ENCODE assay signal across 8 cellular contexts in the genomic region with DNA sequence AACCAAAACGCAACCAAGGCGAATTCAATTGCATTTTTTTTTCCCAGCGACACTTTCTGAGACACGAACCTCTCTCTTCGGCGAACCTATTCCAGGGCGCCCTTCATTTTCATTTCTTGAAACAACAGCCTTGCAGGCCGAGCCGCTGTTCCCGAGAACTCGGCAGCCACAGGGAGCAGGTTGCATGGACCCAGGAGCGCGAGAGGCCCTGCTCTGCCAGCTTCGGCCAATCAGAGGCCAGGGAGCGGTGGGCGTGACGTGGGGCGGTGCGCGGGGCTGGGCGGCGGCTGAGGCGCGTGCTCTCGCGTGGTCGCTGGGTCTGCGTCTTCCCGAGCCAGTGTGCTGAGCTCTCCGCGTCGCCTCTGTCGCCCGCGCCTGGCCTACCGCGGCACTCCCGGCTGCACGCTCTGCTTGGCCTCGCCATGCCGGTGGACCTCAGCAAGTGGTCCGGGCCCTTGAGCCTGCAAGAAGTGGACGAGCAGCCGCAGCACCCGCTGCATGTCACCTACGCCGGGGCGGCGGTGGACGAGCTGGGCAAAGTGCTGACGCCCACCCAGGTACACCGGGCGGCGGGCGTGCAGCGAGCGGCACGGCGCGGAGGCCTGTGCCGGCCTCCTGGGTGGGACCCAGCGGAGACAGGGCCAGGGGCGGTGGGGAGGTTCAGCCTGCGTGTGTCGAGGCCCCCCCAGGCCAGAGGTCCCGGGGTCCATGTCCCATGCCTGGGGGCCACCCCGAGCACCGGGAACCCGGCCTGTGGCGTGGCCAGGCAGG. TPM values are rescaled to one million over a fixed set of nuclear protein-coding genes. Genes with fewer than 3 reads are reported as not detected.
DNase-seq lines count a peak whose midpoint lies in the region; ATAC-seq and TF ChIP-seq lines count a peak whose summit lies in the region.

A gene (plus strand): TSS at position 337 of the 771 bp plus-strand sequence. CDS start 86 bp downstream, at position 423.

- H3K4me2 ChIP-seq in SU-DHL-6 (ENCODE audit: low read depth, low read length, poor library complexity, severe bottlenecking), result peak within 1 kb of the TSS; percentile 65

- H3K27me3 ChIP-seq in SU-DHL-6 (ENCODE audit: low read length) (no peaks in the 10 kb centered on the region), ovary (no peaks in the 10 kb centered on the region), thymus (ENCODE audit: control insufficient read depth, insufficient read depth) (no peaks in the 10 kb centered on the region)

- TF ChIP-seq POLR2A in ovary (IDR thresholded peaks at IDR 0.05), result peak; percentile 81

- H3K4me1 ChIP-seq in ovary (ENCODE audit: insufficient read depth) (peaks cover 14% of the 10 kb centered on the region), thymus (ENCODE audit: control insufficient read depth, insufficient read depth, low read length) (peaks cover 9% of the 10 kb centered on the region)

- peaks cover 21% of the 10 kb centered on the region for H3K4me1 Mint-ChIP-seq in activated naive CD8-positive, alpha-beta T cell treated with anti-CD3 and anti-CD28 coated beads, Interleukin-2, amount 10 ng/mL, durations not matched to agents 7 days and 5 days

- H3K4me3 Mint-ChIP-seq in activated naive CD8-positive, alpha-beta T cell treated with anti-CD3 and anti-CD28 coated beads, Interleukin-2, amount 10 ng/mL, durations not matched to agents 7 days and 5 days, result peak within 1 kb of the TSS; percentile 94

- peaks cover 20% of the 10 kb centered on the region for H3K79me2 ChIP-seq in SU-DHL-6 (ENCODE audit: insufficient read depth, low read length)

- no peaks in the 10 kb centered on the region for H3K27me3 Mint-ChIP-seq in activated naive CD8-positive, alpha-beta T cell treated with anti-CD3 and anti-CD28 coated beads, Interleukin-2, amount 10 ng/mL, durations not matched to agents 7 days and 5 days

- peak within 1 kb of the TSS; percentile 94 for H3K9ac ChIP-seq in SU-DHL-6 (ENCODE audit: low read length)

- POLR2A ChIA-PET in activated naive CD8-positive, alpha-beta T cell treated with anti-CD3 and anti-CD28 coated beads, Interleukin-2, amount 10 ng/mL, durations not matched to agents 7 days and 5 days (lab: Charles Lee), result interaction anchor here (0.6 to 2.8 kb wide), 16 partner anchors 14 to 241 kb away, joined by 3 to 12 read pairs (median 4); a partner anchor contains a TSS

- peak within 1 kb of the TSS; percentile 24 for H3K27ac ChIP-seq in SU-DHL-6 (ENCODE audit: low read depth, low read length)
- H3K27ac ChIP-seq in ovary, result peak within 1 kb of the TSS; percentile 83 to 92
- peak within 1 kb of the TSS; percentile 31 for H3K27ac ChIP-seq in thymus (ENCODE audit: low read depth)

- H2AFZ ChIP-seq in SU-DHL-6 (ENCODE audit: low read depth, low read length, severe bottlenecking), result peak within 1 kb of the TSS; percentile 92

- peaks cover 16% of the 10 kb centered on the region for H3K36me3 Mint-ChIP-seq in activated naive CD8-positive, alpha-beta T cell treated with anti-CD3 and anti-CD28 coated beads, Interleukin-2, amount 10 ng/mL, durations not matched to agents 7 days and 5 days

- peak within 1 kb of the TSS; percentile 81 for H3K27ac Mint-ChIP-seq in activated naive CD8-positive, alpha-beta T cell treated with anti-CD3 and anti-CD28 coated beads, Interleukin-2, amount 10 ng/mL, durations not matched to agents 7 days and 5 days

- TF ChIP-seq CTCF in GM10266 (IDR thresholded peaks at IDR 0.05; ENCODE audit: control insufficient read depth, insufficient read depth, low read depth, missing control alignments), result no peak
- no peak for TF ChIP-seq CTCF in SU-DHL-6 (IDR thresholded peaks at IDR 0.05; ENCODE audit: insufficient read depth, low read length, poor library complexity, severe bottlenecking)
- TF ChIP-seq CTCF in ovary (IDR thresholded peaks at IDR 0.05), result no peak

- H3K9me3 ChIP-seq in SU-DHL-6 (ENCODE audit: insufficient read depth, low read length), result no peaks in the 10 kb centered on the region
- H3K9me3 ChIP-seq in ovary, result no peaks in the 10 kb centered on the region
- H3K9me3 ChIP-seq in thymus (ENCODE audit: control insufficient read depth), result no peaks in the 10 kb centered on the region

- H3F3A ChIP-seq in SU-DHL-6 (ENCODE audit: insufficient read depth), result 0 out of 2 replicates have a peak, but pooled peaks cover 3% of the 10 kb centered on the region

- H3K9me2 ChIP-seq in SU-DHL-6 (replicated peaks; ENCODE audit: insufficient read depth, low read length), result no peaks in the 10 kb centered on the region

- H4K20me1 ChIP-seq in SU-DHL-6 (ENCODE audit: low read depth, low read length), result no peaks in the 10 kb centered on the region

- H3K9me3 Mint-ChIP-seq in activated naive CD8-positive, alpha-beta T cell treated with anti-CD3 and anti-CD28 coated beads, Interleukin-2, amount 10 ng/mL, durations not matched to agents 7 days and 5 days, result no peaks in the 10 kb centered on the region

- H3K4me3 ChIP-seq in SU-DHL-6 (ENCODE audit: insufficient read depth, low read length, poor library complexity, severe bottlenecking), result peak within 1 kb of the TSS; percentile 72
- H3K4me3 ChIP-seq in ovary, result peak within 1 kb of the TSS; percentile 78
- H3K4me3 ChIP-seq in thymus (ENCODE audit: low read length), result peak within 1 kb of the TSS; percentile 60

- DNase-seq in GM10266 (ENCODE audit: extremely low spot score) (peak; percentile 96), NCI-H1092 (lab: John Stamatoyannopoulos, UW) (peak; percentile 71), head of caudate nucleus (peak; percentile 95 to 99 (median 99)), ovary (peak; percentile 92 to 96 (median 94))
- DNase-seq in activated naive CD8-positive, alpha-beta T cell treated with anti-CD3 and anti-CD28 coated beads, Interleukin-2, amount 10 ng/mL, durations not matched to agents 7 days and 5 days, result peak; percentile 96

- no peak for TF ChIP-seq EP300 in ovary (IDR thresholded peaks at IDR 0.05)

- intact Hi-C loops in head of caudate nucleus (cut with DNase I), result loop anchor here (5.0 kb wide), 1 partner anchor 241 kb away; a partner anchor contains a TSS
- intact Hi-C loops in ovary (cut with DNase I), result loop anchor here in 1 of 4 donors (10.0 kb wide), 1 partner anchor 71 kb away; a partner anchor contains a TSS

- H3K36me3 ChIP-seq in SU-DHL-6 (ENCODE audit: low read length) (no peaks in the 10 kb centered on the region), ovary (no peaks in the 10 kb centered on the region), thymus (ENCODE audit: control insufficient read depth, insufficient read depth) (peaks cover 14% of the 10 kb centered on the region)

- WGBS in ovary, 3 donors, result 0% methylated on average over 40 to 70 of the region's 70 CpGs
- under 1% methylated on average over 70 of the region's 70 CpGs for WGBS in thymus

- peak; percentile 98 for ATAC-seq in HG02588 (IDR thresholded peaks at IDR 0.05; ENCODE audit: unreplicated experiment)
- ATAC-seq in activated naive CD8-positive, alpha-beta T cell treated with anti-CD3 and anti-CD28 coated beads, Interleukin-2, amount 10 ng/mL, durations not matched to agents 7 days and 5 days (ENCODE audit: low read depth), result peak; percentile 100

RNA-seq across cellular contexts. Expression of the gene that starts here (rescaled TPM):
- 10 to 100 TPM; 95.4 to 95.8 TPM for total RNA-seq in activated naive CD8-positive, alpha-beta T cell treated with anti-CD3 and anti-CD28 coated beads, Interleukin-2, amount 10 ng/mL, durations not matched to agents 7 days and 5 days
- total RNA-seq in ovary, result 100 to 1,000 TPM; 265 to 446 (median 274) TPM
- polyA plus RNA-seq in ovary (100 to 1,000 TPM; 354 to 432 TPM), thymus (210 TPM)

Comparison
In these comparisons a context has a peak if more than half of its experiments do, and no peak if none do; other contexts are left out.
1. Peak in every context shown above with its lines: DNase-seq, ATAC-seq, H3K4me3 ChIP-seq and H3K27ac ChIP-seq.
2. H3K27ac ChIP-seq: peak in every context shown above with its lines; median percentile 88 in ovary; 31 in thymus; 24 in SU-DHL-6.